ENCODE assay signal across 8 cellular contexts in the genomic region with DNA sequence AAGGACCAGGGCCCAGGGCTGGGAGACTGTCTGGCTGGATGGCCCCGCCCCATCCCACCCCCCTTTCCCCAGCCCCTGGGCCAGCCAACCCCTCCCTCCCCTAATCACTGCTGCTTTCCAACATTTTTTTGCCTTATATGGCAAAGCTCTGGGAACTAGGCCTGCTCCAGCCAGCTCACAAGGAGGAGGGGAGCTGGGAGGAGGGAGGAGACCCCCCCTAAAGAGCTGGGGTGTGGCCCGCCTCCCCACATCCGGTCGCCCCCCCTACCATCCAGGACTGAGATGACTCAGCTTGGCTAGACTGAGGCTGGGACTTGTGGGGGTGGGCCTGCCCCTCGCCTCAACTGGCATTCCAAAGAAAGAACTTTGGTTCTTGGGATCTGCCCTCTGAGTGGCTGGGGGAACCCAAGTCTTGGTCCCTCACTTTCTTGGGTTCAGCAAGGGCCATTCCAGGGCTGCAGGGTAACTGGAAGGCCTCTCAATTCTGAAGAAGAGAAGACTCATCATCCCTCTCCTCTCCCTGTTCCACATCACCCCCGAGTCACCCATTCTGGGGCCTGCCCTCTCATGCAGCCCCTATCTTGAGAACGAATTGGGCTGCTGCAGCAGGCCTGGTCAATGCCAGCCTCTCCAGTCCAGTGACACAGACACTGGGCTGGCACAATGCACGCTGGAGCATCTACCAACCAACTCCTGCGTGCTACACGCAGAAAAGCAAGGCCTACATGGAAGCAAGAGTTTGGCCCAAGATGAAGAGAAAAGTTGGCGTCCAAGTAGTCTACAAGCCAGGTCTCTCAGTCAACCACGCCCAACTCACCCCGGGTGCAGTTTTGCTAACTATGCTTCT. TPM values are rescaled to one million over a fixed set of nuclear protein-coding genes. Genes with fewer than 3 reads are reported as not detected.
A peak's percentile ranks its signal among the peaks of the same experiment; 100 is the strongest.
DNase-seq lines count a peak whose midpoint lies in the region; ATAC-seq, FAIRE-seq and TF ChIP-seq lines count a peak whose summit lies in the region.

No MANE protein-coding gene starts in this region.

- H3K9me3 ChIP-seq in muscle layer of duodenum (ENCODE audit: control insufficient read depth in 1 of 2, low read length in 2 of 2), result no peaks in the 10 kb centered on the region

- peak; percentile 81 for FAIRE-seq in GM18507 (lab: Jason Lieb, UNC)

- DNase-seq in A172 (ENCODE audit: low spot score) (peak; percentile 97), GM18507 (ENCODE audit: extremely low spot score, insufficient read length, low read depth) (no peak), NCI-H748 treated with DMSO at 0.1 percent for 48 hours (lab: John Stamatoyannopoulos, UW) (peak; percentile 50), erythroblast (lab: John Stamatoyannopoulos, UW) (peak; percentile 22 to 32)
- peak; percentile 80 for DNase-seq in activated T-cell treated with anti-CD3 and anti-CD28 coated beads, Interleukin-2, amount 50 U/mL, for 24 hours

- H3K4me3 Mint-ChIP-seq in activated T-cell treated with anti-CD3 and anti-CD28 coated beads, Interleukin-2, amount 50 U/mL, for 24 hours, result peak overlapping the region; percentile 91
- peak overlapping the region; percentile 90 for H3K4me3 Mint-ChIP-seq in stimulated activated memory B cell treated with anti-CD40 and anti-IgM and Interleukin-4, amounts not matched to agents 10 μg/mL and 1 μg/mL and 100 μg/mL, for 72 hours

- TF ChIP-seq POLR2A in erythroblast (IDR thresholded peaks at IDR 0.05; ENCODE audit: low read length), result no peak

- peak overlapping the region; percentile 94 for H3K27ac Mint-ChIP-seq in activated T-cell treated with anti-CD3 and anti-CD28 coated beads, Interleukin-2, amount 50 U/mL, for 24 hours
- H3K27ac Mint-ChIP-seq in stimulated activated memory B cell treated with anti-CD40 and anti-IgM and Interleukin-4, amounts not matched to agents 10 μg/mL and 1 μg/mL and 100 μg/mL, for 72 hours, result peak overlapping the region; percentile 87

- no peaks in the 10 kb centered on the region for H3K27me3 ChIP-seq in muscle layer of duodenum (ENCODE audit: low read depth, low read length)

- H3K9me3 Mint-ChIP-seq in activated T-cell treated with anti-CD3 and anti-CD28 coated beads, Interleukin-2, amount 50 U/mL, for 24 hours, result no peaks in the 10 kb centered on the region
- H3K9me3 Mint-ChIP-seq in stimulated activated memory B cell treated with anti-CD40 and anti-IgM and Interleukin-4, amounts not matched to agents 10 μg/mL and 1 μg/mL and 100 μg/mL, for 72 hours, result no peaks in the 10 kb centered on the region

- H3K4me1 Mint-ChIP-seq in activated T-cell treated with anti-CD3 and anti-CD28 coated beads, Interleukin-2, amount 50 U/mL, for 24 hours (ENCODE audit: low read depth), result peaks cover 41% of the 10 kb centered on the region
- H3K4me1 Mint-ChIP-seq in stimulated activated memory B cell treated with anti-CD40 and anti-IgM and Interleukin-4, amounts not matched to agents 10 μg/mL and 1 μg/mL and 100 μg/mL, for 72 hours, result peaks cover 18% of the 10 kb centered on the region

- H3K4me3 ChIP-seq in muscle layer of duodenum (ENCODE audit: low read depth in 1 of 2, low read length in 2 of 2), result peak overlapping the region; percentile 84 to 86

- peaks cover 0 to 38% of the 10 kb centered on the region in 2 donors for H3K4me1 ChIP-seq in muscle layer of duodenum (ENCODE audit: control insufficient read depth in 1 of 2, insufficient read depth in 2 of 2, low read length in 2 of 2)

- peak overlapping the region; percentile 92 for H3K27ac ChIP-seq in muscle layer of duodenum (ENCODE audit: low read length)

- H3K36me3 ChIP-seq in muscle layer of duodenum (ENCODE audit: control insufficient read depth in 1 of 2, insufficient read depth in 2 of 2, low read length in 2 of 2), result peaks cover 8 to 33% of the 10 kb centered on the region in 2 donors

- no peaks in the 10 kb centered on the region for H3K27me3 Mint-ChIP-seq in activated T-cell treated with anti-CD3 and anti-CD28 coated beads, Interleukin-2, amount 50 U/mL, for 24 hours
- no peaks in the 10 kb centered on the region for H3K27me3 Mint-ChIP-seq in stimulated activated memory B cell treated with anti-CD40 and anti-IgM and Interleukin-4, amounts not matched to agents 10 μg/mL and 1 μg/mL and 100 μg/mL, for 72 hours

- peak; percentile 34 for ATAC-seq in stimulated activated memory B cell treated with anti-CD40 and anti-IgM and Interleukin-4, amounts not matched to agents 10 μg/mL and 1 μg/mL and 100 μg/mL, for 72 hours
- no peak for ATAC-seq in GM19351 (IDR thresholded peaks at IDR 0.05; ENCODE audit: unreplicated experiment)

- peaks cover 46% of the 10 kb centered on the region for H3K36me3 Mint-ChIP-seq in activated T-cell treated with anti-CD3 and anti-CD28 coated beads, Interleukin-2, amount 50 U/mL, for 24 hours (ENCODE audit: low read depth)
- H3K36me3 Mint-ChIP-seq in stimulated activated memory B cell treated with anti-CD40 and anti-IgM and Interleukin-4, amounts not matched to agents 10 μg/mL and 1 μg/mL and 100 μg/mL, for 72 hours, result peaks cover 22% of the 10 kb centered on the region

RNA-seq across cellular contexts. Expression of gene FLNA, which starts 4.8 kb away (rescaled TPM):
- 2,064 and 2,561 TPM in 2 replicates for total RNA-seq in A172 (2014; rRNA removed; shearing (Covaris generic))

RNA-seq across cellular contexts. Expression of gene EMD, which starts 9.4 kb away (rescaled TPM):
- 73.1 and 82.0 TPM in 2 replicates for total RNA-seq in A172 (2014; rRNA removed; shearing (Covaris generic))

RNA-seq across cellular contexts. Expression of gene RPL10, which starts 28.5 kb away (rescaled TPM):
- total RNA-seq in A172 (2014; rRNA removed; shearing (Covaris generic)), result 2,649 and 4,739 TPM in 2 replicates

RNA-seq across cellular contexts. Expression of gene DNASE1L1, which starts 39.4 kb away (rescaled TPM):
- total RNA-seq in A172 (2014; rRNA removed; shearing (Covaris generic)), result 65.3 and 70.8 TPM in 2 replicates

RNA-seq across cellular contexts. Expression of gene TAFAZZIN, which starts 41.7 kb away (rescaled TPM):
- 29.8 and 43.7 TPM in 2 replicates for total RNA-seq in A172 (2014; rRNA removed; shearing (Covaris generic))
